In genomic region chr5:9335754-9336495, GRCh38 we compare ENCODE assay signal across 26 cellular contexts.
"Had no signal": no experiment of that assay in that cellular context is flagged by ENCODE, and none has a peak within 500 bp of the region (broad histone marks: within the 10 kb centered on the region; RNA-seq: fewer than 3 reads in every experiment).

No MANE protein-coding gene starts in this region.

- H3K9me3 ChIP-seq: colonic mucosa, heart left ventricle, pancreas, prostate gland, sigmoid colon, upper lobe of right lung had no signal

- H3K36me3 ChIP-seq: colonic mucosa, pancreas, prostate gland, sigmoid colon, upper lobe of right lung had no signal

- H3K4me3 Mint-ChIP-seq: activated T-cell treated with anti-CD3 and anti-CD28 coated beads, Interleukin-2, amount 50 U/mL, for 72 hours; mesothelial cell of epicardium; stimulated activated memory B cell treated with anti-CD40 and anti-IgM and Interleukin-4, amounts not matched to agents 10 μg/mL and 1 μg/mL and 100 μg/mL, for 72 hours; stimulated activated naive CD8-positive, alpha-beta T cell treated with anti-CD3 and anti-CD28 coated beads, Interleukin-15, amount 100 ng/mL, for 72 hours had no signal

- H3K4me1 ChIP-seq: colonic mucosa, pancreas, prostate gland, sigmoid colon, upper lobe of right lung had no signal

- H3K27ac Mint-ChIP-seq: activated naive CD4-positive, alpha-beta T cell treated with anti-CD3 and anti-CD28 coated beads, Interleukin-2, amount 50 U/mL, for 72 hours; activated T-cell treated with anti-CD3 and anti-CD28 coated beads, Interleukin-2, amount 50 U/mL, for 72 hours; mesothelial cell of epicardium; stimulated activated memory B cell treated with anti-CD40 and anti-IgM and Interleukin-4, amounts not matched to agents 10 μg/mL and 1 μg/mL and 100 μg/mL, for 72 hours; stimulated activated naive CD8-positive, alpha-beta T cell treated with anti-CD3 and anti-CD28 coated beads, Interleukin-15, amount 100 ng/mL, for 72 hours had no signal

- H3K27me3 Mint-ChIP-seq: naive B cell; stimulated activated memory B cell treated with anti-CD40 and anti-IgM and Interleukin-4, amounts not matched to agents 10 μg/mL and 1 μg/mL and 100 μg/mL, for 72 hours; stimulated activated naive CD8-positive, alpha-beta T cell treated with anti-CD3 and anti-CD28 coated beads, Interleukin-15, amount 100 ng/mL, for 72 hours had no signal

- H3K27ac ChIP-seq: colonic mucosa, foreskin keratinocyte, heart left ventricle, pancreas, prostate gland, sigmoid colon, upper lobe of right lung had no signal

- H3K36me3 Mint-ChIP-seq: activated naive CD4-positive, alpha-beta T cell treated with anti-CD3 and anti-CD28 coated beads, Interleukin-2, amount 50 U/mL, for 72 hours; mesothelial cell of epicardium; naive B cell; stimulated activated memory B cell treated with anti-CD40 and anti-IgM and Interleukin-4, amounts not matched to agents 10 μg/mL and 1 μg/mL and 100 μg/mL, for 72 hours had no signal

- H3K4me1 Mint-ChIP-seq: naive B cell; stimulated activated memory B cell treated with anti-CD40 and anti-IgM and Interleukin-4, amounts not matched to agents 10 μg/mL and 1 μg/mL and 100 μg/mL, for 72 hours; stimulated activated naive CD8-positive, alpha-beta T cell treated with anti-CD3 and anti-CD28 coated beads, Interleukin-15, amount 100 ng/mL, for 72 hours had no signal

- H3K4me3 ChIP-seq: colonic mucosa, heart left ventricle, pancreas, prostate gland, sigmoid colon, upper lobe of right lung had no signal

- H3K27me3 ChIP-seq: colonic mucosa, foreskin keratinocyte, heart left ventricle, pancreas, sigmoid colon, upper lobe of right lung had no signal

- ATAC-seq: activated naive CD4-positive, alpha-beta T cell treated with anti-CD3 and anti-CD28 coated beads, Interleukin-2, amount 50 U/mL, for 72 hours; activated T-cell treated with anti-CD3 and anti-CD28 coated beads, Interleukin-2, amount 50 U/mL, for 72 hours; foreskin keratinocyte; heart left ventricle; pancreas; stimulated activated memory B cell treated with anti-CD40 and anti-IgM and Interleukin-4, amounts not matched to agents 10 μg/mL and 1 μg/mL and 100 μg/mL, for 72 hours; stimulated activated naive CD8-positive, alpha-beta T cell treated with anti-CD3 and anti-CD28 coated beads, Interleukin-15, amount 100 ng/mL, for 72 hours; upper lobe of right lung had no signal

- DNase-seq: activated CD4-positive, alpha-beta T cell treated with anti-CD3 and anti-CD28 coated beads for 4 hours; activated CD4-positive, alpha-beta T cell treated with anti-CD3 and anti-CD28 coated beads, Interleukin-2, amount 50 U/mL, for 4 hours; activated CD4-positive, CD25-positive, alpha-beta regulatory T cell; activated naive CD4-positive, alpha-beta T cell; activated T-cell treated with anti-CD3 and anti-CD28 coated beads for 4 hours; activated T-cell treated with anti-CD3 and anti-CD28 coated beads, Interleukin-2, amount 50 U/mL, for 72 hours; anterior cingulate cortex; colonic mucosa; effector CD8-positive, alpha-beta T cell; foreskin keratinocyte; heart left ventricle; mammary epithelial cell; naive B cell; pancreas; sigmoid colon; small intestine; stimulated activated CD4-positive, alpha-beta T cell treated with anti-CD3 and anti-CD28 coated beads, Interleukin-1b, Interleukin-23, amount 100 ng/mL, for 48 hours; stimulated activated CD4-positive, alpha-beta T cell treated with anti-CD3 and anti-CD28 coated beads, Interleukin-4, amount 100 ng/mL, for 4 hours; stimulated activated CD8-positive, alpha-beta memory T cell treated with anti-CD3 and anti-CD28 coated beads, Interleukin-4, amount 100 ng/mL, for 48 hours; stimulated activated naive CD8-positive, alpha-beta T cell treated with anti-CD3 and anti-CD28 coated beads, Interleukin-15, amount 100 ng/mL, for 72 hours; substantia nigra; upper lobe of right lung had no signal
